Comparison of ENCODE assay signal across 1 cellular context in the genomic region with DNA sequence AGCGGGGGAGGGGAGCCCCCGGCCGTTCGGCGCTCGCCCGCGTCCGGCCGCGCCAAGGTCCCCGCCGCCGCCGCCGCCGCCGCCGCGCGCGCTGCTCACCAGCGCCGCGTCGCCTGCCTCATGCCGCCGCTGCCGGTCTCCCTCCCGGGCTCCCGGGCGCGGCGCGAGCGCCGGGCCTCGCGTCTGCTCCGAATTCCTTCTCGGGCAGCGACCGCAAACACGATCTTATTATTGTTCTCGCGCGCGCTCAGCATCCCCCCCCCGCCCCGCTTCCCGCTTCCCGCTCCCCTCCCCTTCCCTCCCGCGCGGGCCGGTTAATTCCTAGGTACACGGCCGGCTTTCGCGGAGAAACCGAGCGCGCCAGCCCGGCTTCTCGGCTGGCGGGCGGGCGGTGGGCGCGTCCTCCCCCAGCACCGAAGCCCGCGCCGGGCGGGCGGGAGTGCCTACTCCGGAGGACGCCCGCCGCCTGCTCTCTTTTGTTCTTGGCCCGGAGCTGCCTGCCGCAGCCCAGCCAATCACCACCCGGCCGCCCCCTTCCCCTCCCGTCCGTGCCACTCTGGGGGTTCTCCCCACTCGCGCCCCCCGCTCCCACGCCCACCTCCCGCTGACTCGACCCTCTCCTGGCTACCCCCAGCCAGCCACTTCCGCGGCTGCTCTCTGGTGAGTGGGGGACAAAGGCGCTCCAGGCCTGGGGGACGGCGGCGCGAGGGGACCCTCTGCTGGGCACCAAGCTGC.
TF ChIP-seq lines count a peak whose summit lies in the region.

A gene (minus strand): TSS at position 202 of the 735 bp plus-strand sequence. CDS start 409 bp downstream, outside the sequence.

TF ChIP-seq in GM12878, 131 proteins besides CTCF, POLR2A, EP300 and RAD21 (continued from another document):
- TF ChIP-seq, protein P1, sequence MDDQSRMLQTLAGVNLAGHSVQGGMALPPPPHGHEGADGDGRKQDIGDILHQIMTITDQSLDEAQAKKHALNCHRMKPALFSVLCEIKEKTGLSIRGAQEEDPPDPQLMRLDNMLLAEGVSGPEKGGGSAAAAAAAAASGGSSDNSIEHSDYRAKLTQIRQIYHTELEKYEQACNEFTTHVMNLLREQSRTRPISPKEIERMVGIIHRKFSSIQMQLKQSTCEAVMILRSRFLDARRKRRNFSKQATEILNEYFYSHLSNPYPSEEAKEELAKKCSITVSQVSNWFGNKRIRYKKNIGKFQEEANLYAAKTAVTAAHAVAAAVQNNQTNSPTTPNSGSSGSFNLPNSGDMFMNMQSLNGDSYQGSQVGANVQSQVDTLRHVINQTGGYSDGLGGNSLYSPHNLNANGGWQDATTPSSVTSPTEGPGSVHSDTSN (IDR thresholded peaks at IDR 0.05; ENCODE audit: insufficient replicate concordance, low read depth, low read length): no peak
- TF ChIP-seq IKZF2 (IDR thresholded peaks at IDR 0.05) (no peak), TAF1 (IDR thresholded peaks at IDR 0.05; ENCODE audit: borderline replicate concordance, low read depth, low read length) (peak; percentile 31; the same call in 1 of the 2 replicates), POU2F2 (IDR thresholded peaks at IDR 0.05; ENCODE audit: borderline replicate concordance, low read depth, low read length) (0 out of 3 replicates have a peak, but pooled peaks have one; percentile 27), DPF2 (IDR thresholded peaks at IDR 0.05) (0 out of 2 replicates have a peak, but pooled peaks have one; percentile 27), BRCA1 (IDR thresholded peaks at IDR 0.05; ENCODE audit: low read depth, low read length) (no peak), WRNIP1 (IDR thresholded peaks at IDR 0.05; ENCODE audit: borderline replicate concordance, low read depth, low read length) (no peak)
- TF ChIP-seq, protein P2, sequence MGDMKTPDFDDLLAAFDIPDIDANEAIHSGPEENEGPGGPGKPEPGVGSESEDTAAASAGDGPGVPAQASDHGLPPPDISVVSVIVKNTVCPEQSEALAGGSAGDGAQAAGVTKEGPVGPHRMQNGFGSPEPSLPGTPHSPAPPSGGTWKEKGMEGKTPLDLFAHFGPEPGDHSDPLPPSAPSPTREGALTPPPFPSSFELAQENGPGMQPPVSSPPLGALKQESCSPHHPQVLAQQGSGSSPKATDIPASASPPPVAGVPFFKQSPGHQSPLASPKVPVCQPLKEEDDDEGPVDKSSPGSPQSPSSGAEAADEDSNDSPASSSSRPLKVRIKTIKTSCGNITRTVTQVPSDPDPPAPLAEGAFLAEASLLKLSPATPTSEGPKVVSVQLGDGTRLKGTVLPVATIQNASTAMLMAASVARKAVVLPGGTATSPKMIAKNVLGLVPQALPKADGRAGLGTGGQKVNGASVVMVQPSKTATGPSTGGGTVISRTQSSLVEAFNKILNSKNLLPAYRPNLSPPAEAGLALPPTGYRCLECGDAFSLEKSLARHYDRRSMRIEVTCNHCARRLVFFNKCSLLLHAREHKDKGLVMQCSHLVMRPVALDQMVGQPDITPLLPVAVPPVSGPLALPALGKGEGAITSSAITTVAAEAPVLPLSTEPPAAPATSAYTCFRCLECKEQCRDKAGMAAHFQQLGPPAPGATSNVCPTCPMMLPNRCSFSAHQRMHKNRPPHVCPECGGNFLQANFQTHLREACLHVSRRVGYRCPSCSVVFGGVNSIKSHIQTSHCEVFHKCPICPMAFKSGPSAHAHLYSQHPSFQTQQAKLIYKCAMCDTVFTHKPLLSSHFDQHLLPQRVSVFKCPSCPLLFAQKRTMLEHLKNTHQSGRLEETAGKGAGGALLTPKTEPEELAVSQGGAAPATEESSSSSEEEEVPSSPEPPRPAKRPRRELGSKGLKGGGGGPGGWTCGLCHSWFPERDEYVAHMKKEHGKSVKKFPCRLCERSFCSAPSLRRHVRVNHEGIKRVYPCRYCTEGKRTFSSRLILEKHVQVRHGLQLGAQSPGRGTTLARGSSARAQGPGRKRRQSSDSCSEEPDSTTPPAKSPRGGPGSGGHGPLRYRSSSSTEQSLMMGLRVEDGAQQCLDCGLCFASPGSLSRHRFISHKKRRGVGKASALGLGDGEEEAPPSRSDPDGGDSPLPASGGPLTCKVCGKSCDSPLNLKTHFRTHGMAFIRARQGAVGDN (IDR thresholded peaks at IDR 0.05): no peak
